In the genomic region with DNA sequence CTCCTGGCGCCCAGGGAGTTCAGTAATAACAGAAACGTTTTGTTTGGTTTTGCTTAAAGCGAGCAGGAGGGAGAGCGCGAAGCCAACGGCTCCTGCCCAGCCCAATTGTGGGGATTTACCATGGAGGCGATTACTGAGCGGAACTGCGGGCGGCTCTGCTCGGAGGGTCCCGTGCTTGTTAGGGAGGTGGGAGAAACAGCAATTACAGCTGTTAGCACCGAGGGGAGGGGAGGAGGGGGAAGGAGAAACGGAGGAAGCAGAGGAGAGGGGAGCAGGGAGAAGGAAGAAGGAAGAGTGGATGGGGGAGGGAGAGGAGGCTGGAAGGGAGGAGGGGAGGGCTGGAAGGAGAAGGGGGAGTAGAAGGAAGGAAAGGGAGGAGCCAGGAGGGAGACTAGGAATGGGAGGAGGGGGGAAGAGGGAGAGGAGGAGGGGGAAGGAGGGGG, we compare ENCODE assay signal across 20 cellular contexts. TPM values are rescaled to one million over a fixed set of nuclear protein-coding genes. Genes with fewer than 3 reads are reported as not detected.
DNase-seq lines count a peak whose midpoint lies in the region; ATAC-seq, FAIRE-seq and TF ChIP-seq lines count a peak whose summit lies in the region.
"Had no signal": no experiment of that assay in that cellular context is flagged by ENCODE, and none has a peak within 500 bp of the region (broad histone marks: within the 10 kb centered on the region; RNA-seq: fewer than 3 reads in every experiment).

No MANE protein-coding gene starts in this region.

- no peak overlapping the region for H3K9ac ChIP-seq in BLaER1 treated with 17β-estradiol and CSF1 and Interleukin-3, amounts not matched to agents 10 nM and 100 nM
- H3K9ac ChIP-seq in HUES48 (ENCODE audit: low read depth, low read length): no peak overlapping the region

- peaks cover 0 to 2% (median under 1%) of the 10 kb centered on the region in 11 experiments; a peak in 7 of 22 replicates for H3K9me3 ChIP-seq in BLaER1 treated with 17β-estradiol and CSF1 and Interleukin-3, amounts not matched to agents 10 nM and 100 nM (replicated peaks in 1 of 11)
- H3K9me3 ChIP-seq in HUES48 (ENCODE audit: control insufficient read depth, insufficient read depth, low read length): no peaks in the 10 kb centered on the region
- H3K9me3 ChIP-seq: testis had no signal

- peaks cover 0 to 46% (median 36%) of the 10 kb centered on the region in 11 experiments; a peak in 19 of 22 replicates for H4K20me1 ChIP-seq in BLaER1 treated with 17β-estradiol and CSF1 and Interleukin-3, amounts not matched to agents 10 nM and 100 nM

- no peak for TF ChIP-seq CTCF in bronchial epithelial cell (IDR thresholded peaks at IDR 0.05; ENCODE audit: insufficient read depth, low read length, severe bottlenecking)

- ATAC-seq in HG03354 (IDR thresholded peaks at IDR 0.05; ENCODE audit: poor library complexity, severe bottlenecking, unreplicated experiment): no peak
- ATAC-seq: effector memory CD8-positive, alpha-beta T cell; left colon had no signal

- no peaks in the 10 kb centered on the region for H3K36me3 ChIP-seq in BLaER1 treated with 17β-estradiol and CSF1 and Interleukin-3, amounts not matched to agents 10 nM and 100 nM
- H3K36me3 ChIP-seq in HUES48 (ENCODE audit: control insufficient read depth, insufficient read depth, low read length) (no peaks in the 10 kb centered on the region), bronchial epithelial cell (ENCODE audit: control insufficient read depth, insufficient read depth, low read length) (no peaks in the 10 kb centered on the region)
- H3K36me3 ChIP-seq: cardiac muscle cell had no signal

- H3K4me2 ChIP-seq in BLaER1 treated with 17β-estradiol and CSF1 and Interleukin-3, amounts not matched to agents 10 nM and 100 nM: peak overlapping the region; percentile 43 to 84 (median 66)

- no peak overlapping the region for H3K27ac ChIP-seq in BLaER1 treated with 17β-estradiol and CSF1 and Interleukin-3, amounts not matched to agents 10 nM and 100 nM
- no peak overlapping the region for H3K27ac ChIP-seq in HUES48 (ENCODE audit: low read depth, low read length)
- H3K27ac ChIP-seq: cardiac muscle cell, testis had no signal

- H3K4me3 ChIP-seq in BLaER1 treated with 17β-estradiol and CSF1 and Interleukin-3, amounts not matched to agents 10 nM and 100 nM: 0 out of 20 replicates have a peak overlapping the region, but pooled peaks of 1 of the 10 experiments have one; percentile 11
- peak overlapping the region; percentile 49 for H3K4me3 ChIP-seq in HUES48 (ENCODE audit: low read depth, low read length)
- H3K4me3 ChIP-seq in bronchial epithelial cell (ENCODE audit: low read depth, low read length): peak overlapping the region; percentile 18
- H3K4me3 ChIP-seq: cardiac muscle cell, testis had no signal

- no peak for FAIRE-seq in bronchial epithelial cell (lab: Jason Lieb, UNC)

- peaks cover 54 to 85% (median 66%) of the 10 kb centered on the region in 11 experiments for H3K27me3 ChIP-seq in BLaER1 treated with 17β-estradiol and CSF1 and Interleukin-3, amounts not matched to agents 10 nM and 100 nM
- H3K27me3 ChIP-seq in HUES48 (ENCODE audit: control insufficient read depth, insufficient read depth, low read length): peaks cover 72% of the 10 kb centered on the region
- peaks cover 11% of the 10 kb centered on the region for H3K27me3 ChIP-seq in bronchial epithelial cell (ENCODE audit: control insufficient read depth, insufficient read depth, low read length)
- H3K27me3 ChIP-seq: testis had no signal

- DNase-seq in bronchial epithelial cell (ENCODE audit: low read depth) (no peak), kidney tubule cell (ENCODE audit: low spot score) (peak; percentile 22), islet precursor cell (no peak), OCI-M1 (lab: John Stamatoyannopoulos, UW) (no peak), GM03348 (ENCODE audit: low spot score) (no peak)
- DNase-seq: activated CD4-positive, CD25-positive, alpha-beta regulatory T cell treated with anti-CD3 and anti-CD28 coated beads, Interleukin-2, amount 50 U/mL, for 72 hours; activated CD8-positive, alpha-beta memory T cell treated with anti-CD3 and anti-CD28 coated beads, Interleukin-2, amount 50 U/mL, for 48 hours; activated naive CD4-positive, alpha-beta T cell treated with anti-CD3 and anti-CD28 coated beads, Interleukin-2, amount 10 ng/mL, durations not matched to agents 7 days and 5 days; DND-41; effector memory CD8-positive, alpha-beta T cell; left colon; NCI-H2107; testis had no signal

- peaks cover 43 to 50% (median 46%) of the 10 kb centered on the region in 10 experiments for H3K4me1 ChIP-seq in BLaER1 treated with 17β-estradiol and CSF1 and Interleukin-3, amounts not matched to agents 10 nM and 100 nM
- H3K4me1 ChIP-seq in HUES48 (ENCODE audit: control insufficient read depth, insufficient read depth, low read length): peaks cover 23% of the 10 kb centered on the region

RNA-seq across cellular contexts. Expression of gene ONECUT3, which starts 7.7 kb away (rescaled TPM):
- under 0.01 TPM in 2 replicates for total RNA-seq in bronchial epithelial cell
- total RNA-seq: B cell, cardiac muscle cell, left colon, M059J, pulmonary artery endothelial cell had no signal
